9 cellular contexts compared by ENCODE assay signal in genomic region chr16:88772871-88773811, GRCh38. TPM values are rescaled to one million over a fixed set of nuclear protein-coding genes. Genes with fewer than 3 reads are reported as not detected.
DNase-seq lines count a peak whose midpoint lies in the region; ATAC-seq, FAIRE-seq and TF ChIP-seq lines count a peak whose summit lies in the region.
"Had no signal": no experiment of that assay in that cellular context is flagged by ENCODE, and none has a peak within 500 bp of the region (broad histone marks: within the 10 kb centered on the region; RNA-seq: fewer than 3 reads in every experiment).

No MANE protein-coding gene starts in this region.

- peak; percentile 34 for FAIRE-seq in RCC 7860 (lab: Jason Lieb, UNC)

- H3K4me3 ChIP-seq in fibroblast of pulmonary artery (replicated peaks; ENCODE audit: low read depth, low read length), result no peak overlapping the region

- ATAC-seq in HG03175 (IDR thresholded peaks at IDR 0.05; ENCODE audit: unreplicated experiment) (no peak), HG02759 (IDR thresholded peaks at IDR 0.05; ENCODE audit: unreplicated experiment) (no peak), GM21390 (IDR thresholded peaks at IDR 0.05; ENCODE audit: unreplicated experiment) (no peak)

- TF ChIP-seq CTCF in fibroblast of pulmonary artery (IDR thresholded peaks at IDR 0.05; ENCODE audit: low read length, missing control alignments), result no peak

- DNase-seq in D341Med (ENCODE audit: low spot score), result peak; percentile 75
- DNase-seq in RCC 7860 (ENCODE audit: low spot score), result peak; percentile 81
- peak; percentile 78 for DNase-seq in fibroblast of pulmonary artery (ENCODE audit: low read depth)
- peak; percentile 31 for DNase-seq in renal cortical epithelial cell (ENCODE audit: low read depth)
- DNase-seq in foreskin melanocyte, result no peak
- DNase-seq: naive B cell had no signal

RNA-seq across cellular contexts. Expression of gene PIEZO1, which starts 11.9 kb away (rescaled TPM):
- total RNA-seq in renal cortical epithelial cell, result 147 and 282 TPM in 2 replicates

RNA-seq across cellular contexts. Expression of gene CDT1, which starts 30.4 kb away (rescaled TPM):
- 1.1 and 7.6 TPM in 2 replicates for total RNA-seq in renal cortical epithelial cell

RNA-seq across cellular contexts. Expression of gene APRT, which starts 38.6 kb away (rescaled TPM):
- 55.4 and 98.3 TPM in 2 replicates for total RNA-seq in renal cortical epithelial cell
